12 cellular contexts compared by ENCODE assay signal in the genomic region with DNA sequence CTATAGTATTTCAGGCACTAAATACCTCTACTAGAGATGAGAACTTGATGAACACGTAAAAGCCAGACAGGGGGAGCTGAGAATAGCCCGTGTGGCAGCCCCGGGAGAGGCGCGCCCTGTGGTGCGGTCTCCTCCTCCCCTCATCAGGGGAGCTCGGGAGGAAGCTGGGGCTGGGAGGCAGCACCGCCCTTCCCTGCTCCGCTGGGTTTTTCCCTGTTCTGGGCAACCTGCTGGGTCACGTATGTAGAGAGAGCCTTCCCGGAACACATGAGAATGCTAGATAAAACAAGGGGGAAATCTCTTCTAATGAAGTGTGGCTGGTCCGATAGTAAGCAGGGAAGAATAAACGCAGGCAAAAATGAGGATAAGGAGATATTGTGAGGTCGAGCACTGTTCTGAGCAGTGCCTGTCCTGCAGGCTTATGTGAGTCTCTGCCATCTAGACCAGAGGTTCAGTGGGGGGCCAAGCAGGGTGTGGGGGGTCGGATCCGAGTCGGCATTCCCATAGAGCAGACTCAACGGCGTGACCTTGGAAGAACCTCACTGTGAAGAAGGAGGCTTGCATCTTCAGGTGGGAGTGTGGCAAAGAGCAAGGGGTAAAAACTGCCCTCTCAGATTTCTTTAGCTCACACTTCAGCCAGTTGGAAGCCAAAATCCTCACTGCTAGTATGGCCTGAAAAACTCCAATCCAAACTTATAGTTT. TPM values are rescaled to one million over a fixed set of nuclear protein-coding genes. Genes with fewer than 3 reads are reported as not detected.
DNase-seq lines count a peak whose midpoint lies in the region; ATAC-seq, FAIRE-seq and TF ChIP-seq lines count a peak whose summit lies in the region.
"Had no signal": no experiment of that assay in that cellular context is flagged by ENCODE, and none has a peak within 500 bp of the region (broad histone marks: within the 10 kb centered on the region; RNA-seq: fewer than 3 reads in every experiment).

No MANE protein-coding gene starts in this region.

- no peak overlapping the region for H3K4me3 ChIP-seq in bronchial epithelial cell (ENCODE audit: low read depth, low read length)
- H3K4me3 ChIP-seq in osteoblast (ENCODE audit: insufficient read depth, low read length), result no peak overlapping the region

- H3K27ac ChIP-seq in osteoblast (ENCODE audit: low read depth, low read length), result no peak overlapping the region

- H3K36me3 ChIP-seq in bronchial epithelial cell (ENCODE audit: control insufficient read depth, insufficient read depth, low read length), result no peaks in the 10 kb centered on the region
- H3K36me3 ChIP-seq in osteoblast (ENCODE audit: insufficient read depth, low read length), result no peaks in the 10 kb centered on the region

- no peak for FAIRE-seq in bronchial epithelial cell (lab: Jason Lieb, UNC)

- DNase-seq in stimulated activated CD4-positive, alpha-beta T cell treated with anti-CD3 and anti-CD28 coated beads, Interleukin-15, amount 100 ng/mL, for 24 hours, result peak; percentile 30
- DNase-seq in stimulated activated CD4-positive, alpha-beta T cell treated with anti-CD3 and anti-CD28 coated beads, Interleukin-4, amount 100 ng/mL, for 24 hours, result no peak
- DNase-seq in bronchial epithelial cell (ENCODE audit: low read depth) (peak; percentile 56), left kidney (ENCODE audit: low read depth, low spot score) (peak; percentile 60), NCI-H748 (lab: John Stamatoyannopoulos, UW; ENCODE audit: unreplicated experiment) (no peak), osteoblast (ENCODE audit: insufficient read length, low spot score, missing footprints) (no peak)
- DNase-seq: activated naive CD8-positive, alpha-beta T cell treated with anti-CD3 and anti-CD28 coated beads, Interleukin-2, amount 10 ng/mL, durations not matched to agents 7 days and 5 days; C1 segment of cervical spinal cord; naive B cell; NK-92 treated with Interleukin-12 subunit alpha and Interleukin-12 subunit beta, amount 100 ng/mL, for 24 hours had no signal

- no peak overlapping the region for H3K4me2 ChIP-seq in osteoblast (ENCODE audit: insufficient read depth, low read length)

- H3K4me1 ChIP-seq in osteoblast (ENCODE audit: insufficient read depth, low read length), result no peaks in the 10 kb centered on the region

- H2AFZ ChIP-seq in osteoblast (ENCODE audit: low read length), result no peak overlapping the region

- H3K9me3 ChIP-seq in osteoblast (ENCODE audit: low read depth, low read length), result peaks cover 2% of the 10 kb centered on the region

- no peaks in the 10 kb centered on the region for H4K20me1 ChIP-seq in osteoblast (ENCODE audit: insufficient read depth, low read length)

- TF ChIP-seq CTCF in bronchial epithelial cell (IDR thresholded peaks at IDR 0.05; ENCODE audit: insufficient read depth, low read length, severe bottlenecking) (no peak), osteoblast (IDR thresholded peaks at IDR 0.05; ENCODE audit: extremely low read depth, low read depth, low read length) (no peak)

- ATAC-seq in GM18867 (IDR thresholded peaks at IDR 0.05; ENCODE audit: unreplicated experiment) (no peak), GM18858 (IDR thresholded peaks at IDR 0.05; ENCODE audit: unreplicated experiment) (no peak)

- H3K79me2 ChIP-seq in osteoblast (ENCODE audit: insufficient read depth, low read length), result no peaks in the 10 kb centered on the region

- H3K27me3 ChIP-seq in bronchial epithelial cell (ENCODE audit: control insufficient read depth, insufficient read depth, low read length) (peaks cover 3% of the 10 kb centered on the region), osteoblast (ENCODE audit: insufficient read depth, low read length) (peaks cover 9% of the 10 kb centered on the region)

RNA-seq across cellular contexts. Expression of a gene that starts 13.4 kb away (rescaled TPM):
- total RNA-seq in bronchial epithelial cell (42.6 and 44.4 TPM in 2 replicates), osteoblast (112 and 113 TPM in 2 replicates)

RNA-seq across cellular contexts. Expression of a gene that starts 54.0 kb away (rescaled TPM):
- 1.6 and 1.7 TPM in 2 replicates for total RNA-seq in bronchial epithelial cell
- 3.3 and 4.1 TPM in 2 replicates for total RNA-seq in osteoblast

Comparison
In these comparisons a context has a peak if more than half of its experiments do, and no peak if none do; other contexts are left out.
1. DNase-seq: peak in stimulated activated CD4-positive, alpha-beta T cell treated with anti-CD3 and anti-CD28 coated beads, Interleukin-15, amount 100 ng/mL, for 24 hours (single experiment), bronchial epithelial cell (single experiment) and left kidney (single experiment); none in stimulated activated CD4-positive, alpha-beta T cell treated with anti-CD3 and anti-CD28 coated beads, Interleukin-4, amount 100 ng/mL, for 24 hours (single experiment), NCI-H748 (single experiment) and osteoblast (single experiment).